8 cellular contexts compared by ENCODE assay signal in the genomic region with DNA sequence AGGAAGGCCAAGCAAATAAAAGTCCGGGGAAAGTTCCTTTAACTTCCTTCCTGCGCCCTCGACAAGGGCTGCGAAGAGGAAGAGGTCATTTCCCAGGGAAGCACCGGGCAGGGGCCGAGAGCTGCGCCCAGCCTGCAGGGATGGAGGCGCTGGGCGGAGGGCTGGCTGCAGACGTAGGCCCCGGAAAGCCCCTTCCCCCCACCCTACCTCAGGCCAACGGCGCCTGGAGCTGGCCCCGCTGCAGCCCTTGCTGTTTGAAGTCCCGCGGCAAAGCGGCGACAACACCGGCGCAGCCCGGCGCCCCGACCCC.
DNase-seq lines count a peak whose midpoint lies in the region; ATAC-seq lines count a peak whose summit lies in the region.

No MANE protein-coding gene starts in this region.

- peaks cover 6% of the 10 kb centered on the region for H3K36me3 Mint-ChIP-seq in activated naive CD8-positive, alpha-beta T cell treated with anti-CD3 and anti-CD28 coated beads, Interleukin-2, amount 10 ng/mL, durations not matched to agents 7 days and 5 days

- H3K4me3 Mint-ChIP-seq in activated naive CD8-positive, alpha-beta T cell treated with anti-CD3 and anti-CD28 coated beads, Interleukin-2, amount 10 ng/mL, durations not matched to agents 7 days and 5 days, result peak overlapping the region; percentile 94

- ATAC-seq in HG03439 (IDR thresholded peaks at IDR 0.05; ENCODE audit: unreplicated experiment), result peak; percentile 9
- ATAC-seq in activated naive CD8-positive, alpha-beta T cell treated with anti-CD3 and anti-CD28 coated beads, Interleukin-2, amount 10 ng/mL, durations not matched to agents 7 days and 5 days (ENCODE audit: low read depth), result no peak

- H3K36me3 ChIP-seq in iPS DF 6.9 (ENCODE audit: control insufficient read depth, insufficient read depth, low read length), result no peaks in the 10 kb centered on the region

- POLR2A ChIA-PET in activated naive CD8-positive, alpha-beta T cell treated with anti-CD3 and anti-CD28 coated beads, Interleukin-2, amount 10 ng/mL, durations not matched to agents 7 days and 5 days (lab: Charles Lee), result interaction anchor here (0.5 to 6.8 kb wide), 19 partner anchors 10 to 707 kb away, joined by 3 to 263 read pairs (median 5); a partner anchor contains a TSS

- peaks cover 26% of the 10 kb centered on the region; the same call in 1 of the 2 replicates for H3K27me3 ChIP-seq in iPS DF 6.9 (ENCODE audit: control insufficient read depth, insufficient read depth, low read length)

- peaks cover 3% of the 10 kb centered on the region; the same call in 1 of the 2 replicates for H3K4me1 ChIP-seq in iPS DF 6.9 (ENCODE audit: control insufficient read depth, insufficient read depth, low read length)

- peaks cover 59% of the 10 kb centered on the region for H3K4me1 Mint-ChIP-seq in activated naive CD8-positive, alpha-beta T cell treated with anti-CD3 and anti-CD28 coated beads, Interleukin-2, amount 10 ng/mL, durations not matched to agents 7 days and 5 days

- no peaks in the 10 kb centered on the region for H3K9me3 Mint-ChIP-seq in activated naive CD8-positive, alpha-beta T cell treated with anti-CD3 and anti-CD28 coated beads, Interleukin-2, amount 10 ng/mL, durations not matched to agents 7 days and 5 days

- no CpG with 5 or more reads among the region's 23 CpGs for WGBS in iPS DF 6.9 (ENCODE audit: insufficient coverage, insufficient read length)

- peak overlapping the region; percentile 82; the same call in 1 of the 2 replicates for H3K4me3 ChIP-seq in iPS DF 6.9 (ENCODE audit: low read length)
- peak overlapping the region; percentile 56 for H3K4me3 ChIP-seq in skeletal muscle cell (ENCODE audit: low read depth, low read length)

- H3K9me3 ChIP-seq in iPS DF 6.9 (ENCODE audit: control insufficient read depth, insufficient read depth, low read length), result no peaks in the 10 kb centered on the region

- DNase-seq in NOMO-1 treated with DMSO at 0.1 percent for 48 hours (lab: John Stamatoyannopoulos, UW; ENCODE audit: unreplicated experiment) (peak; percentile 15), NOMO-1 treated with dmso at 0.1 percent for 144 hours (lab: John Stamatoyannopoulos, UW; ENCODE audit: unreplicated experiment) (no peak), iPS DF 6.9 (ENCODE audit: low read depth, low spot score) (no peak), skeletal muscle cell (ENCODE audit: low read depth) (no peak), mesenteric fat pad (ENCODE audit: low spot score) (no peak)
- no peak for DNase-seq in activated naive CD8-positive, alpha-beta T cell treated with anti-CD3 and anti-CD28 coated beads, Interleukin-2, amount 10 ng/mL, durations not matched to agents 7 days and 5 days
- no peak for DNase-seq in activated CD8-positive, alpha-beta memory T cell treated with anti-CD3 and anti-CD28 coated beads for 24 hours

- H3K27me3 Mint-ChIP-seq in activated naive CD8-positive, alpha-beta T cell treated with anti-CD3 and anti-CD28 coated beads, Interleukin-2, amount 10 ng/mL, durations not matched to agents 7 days and 5 days, result no peaks in the 10 kb centered on the region

- no peak overlapping the region for H3K27ac ChIP-seq in iPS DF 6.9 (ENCODE audit: low read length)

- peak overlapping the region; percentile 93 for H3K27ac Mint-ChIP-seq in activated naive CD8-positive, alpha-beta T cell treated with anti-CD3 and anti-CD28 coated beads, Interleukin-2, amount 10 ng/mL, durations not matched to agents 7 days and 5 days
